In the genomic region with DNA sequence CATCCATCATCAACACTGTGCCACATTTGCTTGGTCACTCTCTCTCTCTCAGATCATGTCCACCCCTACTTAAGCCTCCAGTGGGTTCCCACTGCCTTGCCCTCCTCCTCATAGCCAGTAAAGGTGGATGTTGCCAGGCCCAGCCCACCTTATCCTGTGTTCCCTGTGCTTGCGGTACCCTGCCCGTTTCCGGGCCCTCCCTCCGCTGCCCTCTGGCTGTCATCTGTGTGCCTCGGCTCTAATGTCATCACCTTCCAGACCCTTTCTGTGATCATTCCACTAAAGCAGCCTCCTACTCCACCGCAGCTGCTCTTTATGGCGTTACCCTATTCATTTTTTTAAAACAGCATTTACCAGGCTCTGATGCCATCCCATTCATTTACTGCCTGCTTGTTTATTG, we compare ENCODE assay signal across 25 cellular contexts.
"Had no signal": no experiment of that assay in that cellular context is flagged by ENCODE, and none has a peak within 500 bp of the region (broad histone marks: within the 10 kb centered on the region; RNA-seq: fewer than 3 reads in every experiment).

No MANE protein-coding gene starts in this region.

- H3K9me3 ChIP-seq: breast epithelium had no signal

- H3K4me1 Mint-ChIP-seq: activated naive CD4-positive, alpha-beta T cell treated with anti-CD3 and anti-CD28 coated beads, Interleukin-2, amount 50 U/mL, for 24 hours had no signal

- H3K27ac Mint-ChIP-seq: activated CD8-positive, alpha-beta memory T cell treated with anti-CD3 and anti-CD28 coated beads, Interleukin-2, amount 10 ng/mL, durations not matched to agents 7 days and 5 days; activated naive CD4-positive, alpha-beta T cell treated with anti-CD3 and anti-CD28 coated beads, Interleukin-2, amount 50 U/mL, for 24 hours; activated T-cell treated with anti-CD3 and anti-CD28 coated beads, Interleukin-2, amount 50 U/mL, for 24 hours; activated T-helper 1 cell treated with anti-CD3 and anti-CD28 coated beads, Interleukin-12 subunit alpha, Interleukin-12 subunit beta, Interleukin-2, Interleukin-4 antibody, amounts not matched to agents 30 ng/mL and 10 ng/mL and 1 ng/mL, durations not matched to agents 14 hours and 24 hours and 36 hours; T-cell had no signal

- H3K4me3 Mint-ChIP-seq: activated CD8-positive, alpha-beta memory T cell treated with anti-CD3 and anti-CD28 coated beads, Interleukin-2, amount 10 ng/mL, durations not matched to agents 7 days and 5 days; activated naive CD4-positive, alpha-beta T cell treated with anti-CD3 and anti-CD28 coated beads, Interleukin-2, amount 50 U/mL, for 24 hours; activated T-cell treated with anti-CD3 and anti-CD28 coated beads, Interleukin-2, amount 50 U/mL, for 24 hours; activated T-helper 1 cell treated with anti-CD3 and anti-CD28 coated beads, Interleukin-12 subunit alpha, Interleukin-12 subunit beta, Interleukin-2, Interleukin-4 antibody, amounts not matched to agents 30 ng/mL and 10 ng/mL and 1 ng/mL, durations not matched to agents 14 hours and 24 hours and 36 hours; T-cell had no signal

- H3K4me3 ChIP-seq: breast epithelium had no signal

- H3K36me3 ChIP-seq: breast epithelium had no signal

- DNase-seq: activated CD4-positive, alpha-beta T cell treated with anti-CD3 and anti-CD28 coated beads for 48 hours; activated CD4-positive, alpha-beta T cell treated with anti-CD3 and anti-CD28 coated beads, Interleukin-2, amount 50 U/mL, for 4 hours; activated CD8-positive, alpha-beta memory T cell treated with anti-CD3 and anti-CD28 coated beads, Interleukin-2, amount 10 ng/mL, durations not matched to agents 7 days and 5 days; activated effector memory CD4-positive, alpha-beta T cell treated with Interleukin-2 at 50 U/mL for 16 hours; activated naive CD4-positive, alpha-beta T cell; activated T-cell treated with anti-CD3 and anti-CD28 coated beads, Interleukin-2, amount 50 U/mL, for 24 hours; aorta; central memory CD4-positive, alpha-beta T cell; Karpas-422; MM.1S; NCI-H1105 treated with DMSO at 0.1 percent for 48 hours; NCI-H1436 treated with DMSO at 0.1 percent for 48 hours; NCI-H187; NCI-H2081; NCI-H446; NCI-H524; PC-3; SHP77 treated with DMSO at 0.1 percent for 48 hours; T-cell; T-helper 2 cell had no signal

- H3K4me1 ChIP-seq: breast epithelium had no signal

- H3K27ac ChIP-seq: breast epithelium, VCaP had no signal

- FAIRE-seq: RCC 7860 had no signal

- H3K9me3 Mint-ChIP-seq: activated naive CD4-positive, alpha-beta T cell treated with anti-CD3 and anti-CD28 coated beads, Interleukin-2, amount 50 U/mL, for 24 hours; activated T-cell treated with anti-CD3 and anti-CD28 coated beads, Interleukin-2, amount 50 U/mL, for 24 hours; activated T-helper 1 cell treated with anti-CD3 and anti-CD28 coated beads, Interleukin-12 subunit alpha, Interleukin-12 subunit beta, Interleukin-2, Interleukin-4 antibody, amounts not matched to agents 30 ng/mL and 10 ng/mL and 1 ng/mL, durations not matched to agents 14 hours and 24 hours and 36 hours; T-cell had no signal

- H3K36me3 Mint-ChIP-seq: activated CD8-positive, alpha-beta memory T cell treated with anti-CD3 and anti-CD28 coated beads, Interleukin-2, amount 10 ng/mL, durations not matched to agents 7 days and 5 days; activated naive CD4-positive, alpha-beta T cell treated with anti-CD3 and anti-CD28 coated beads, Interleukin-2, amount 50 U/mL, for 24 hours; T-cell had no signal
